28 cellular contexts compared by ENCODE assay signal in the genomic region with DNA sequence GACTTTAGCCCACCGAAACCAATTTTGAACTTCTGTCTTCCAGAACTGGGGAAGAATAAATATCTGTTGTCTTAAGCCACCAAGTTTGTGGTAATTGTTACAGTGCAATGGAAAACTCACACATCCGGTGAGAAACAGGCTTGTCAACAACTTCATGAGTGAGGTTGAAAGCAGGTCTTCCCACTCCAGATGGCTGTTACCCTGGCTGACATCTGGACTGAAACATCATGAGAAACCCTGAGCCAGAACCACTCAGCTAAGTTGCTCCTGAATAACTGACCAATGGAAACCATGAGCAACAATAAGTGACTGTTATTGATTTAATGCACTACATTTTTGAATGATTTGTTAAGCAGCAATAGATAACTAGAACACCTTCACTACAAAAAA. TPM values are rescaled to one million over a fixed set of nuclear protein-coding genes. Genes with fewer than 3 reads are reported as not detected.
DNase-seq lines count a peak whose midpoint lies in the region; ATAC-seq, FAIRE-seq and TF ChIP-seq lines count a peak whose summit lies in the region.
"Had no signal": no experiment of that assay in that cellular context is flagged by ENCODE, and none has a peak within 500 bp of the region (broad histone marks: within the 10 kb centered on the region; RNA-seq: fewer than 3 reads in every experiment).

No MANE protein-coding gene starts in this region.

- no peaks in the 10 kb centered on the region for H3K9me3 Mint-ChIP-seq in activated CD4-positive, alpha-beta memory T cell treated with anti-CD3 and anti-CD28 coated beads, Interleukin-2, amount 10 ng/mL, durations not matched to agents 7 days and 5 days
- H3K9me3 Mint-ChIP-seq in activated CD4-positive, alpha-beta memory T cell treated with anti-CD3 and anti-CD28 coated beads for 36 hours = no peaks in the 10 kb centered on the region
- H3K9me3 Mint-ChIP-seq: activated naive CD8-positive, alpha-beta T cell treated with anti-CD3 and anti-CD28 coated beads for 36 hours; immature natural killer cell had no signal

- peaks cover 25% of the 10 kb centered on the region for H3K4me1 Mint-ChIP-seq in activated CD4-positive, alpha-beta memory T cell treated with anti-CD3 and anti-CD28 coated beads, Interleukin-2, amount 10 ng/mL, durations not matched to agents 7 days and 5 days
- peaks cover 21% of the 10 kb centered on the region for H3K4me1 Mint-ChIP-seq in activated CD4-positive, alpha-beta memory T cell treated with anti-CD3 and anti-CD28 coated beads for 36 hours (ENCODE audit: low read depth)
- H3K4me1 Mint-ChIP-seq: activated naive CD8-positive, alpha-beta T cell treated with anti-CD3 and anti-CD28 coated beads for 36 hours had no signal

- no peak overlapping the region for H3K4me3 ChIP-seq in bronchial epithelial cell (ENCODE audit: low read depth, low read length)
- no peak overlapping the region for H3K4me3 ChIP-seq in heart right ventricle
- H3K4me3 ChIP-seq in lower leg skin (ENCODE audit: low read depth, poor library complexity, severe bottlenecking) = no peak overlapping the region
- H3K4me3 ChIP-seq: ascending aorta, lung, right lobe of liver, tibial nerve had no signal

- TF ChIP-seq CTCF in bronchial epithelial cell (IDR thresholded peaks at IDR 0.05; ENCODE audit: insufficient read depth, low read length, severe bottlenecking) = no peak
- TF ChIP-seq CTCF in heart right ventricle (IDR thresholded peaks at IDR 0.05) = no peak
- TF ChIP-seq CTCF in lower leg skin (IDR thresholded peaks at IDR 0.05) = no peak

- FAIRE-seq in bronchial epithelial cell (lab: Jason Lieb, UNC) = peak; percentile 64
- FAIRE-seq: A204.1, GM12891, H54, HTR-8/SVneo had no signal

- H3K27ac ChIP-seq in heart right ventricle = peak overlapping the region; percentile 13 to 78 (median 64)
- H3K27ac ChIP-seq: ascending aorta, KMS-11, right lobe of liver, tibial nerve had no signal

- intact Hi-C loops in activated CD4-positive, alpha-beta memory T cell treated with anti-CD3 and anti-CD28 coated beads for 36 hours (cut with micrococcal nuclease) = no loop called here
- intact Hi-C loops in heart right ventricle (cut with DNase I) = no loop called here
- intact Hi-C loops in lower leg skin (cut with DNase I; ENCODE audit: low total_unique reads) = no loop called here

- no peaks in the 10 kb centered on the region for H3K36me3 ChIP-seq in bronchial epithelial cell (ENCODE audit: control insufficient read depth, insufficient read depth, low read length)
- H3K36me3 ChIP-seq in heart right ventricle = no peaks in the 10 kb centered on the region
- H3K36me3 ChIP-seq: ascending aorta, BE2C, right lobe of liver, tibial nerve had no signal

- peaks cover 0 to 14% (median 5%) of the 10 kb centered on the region in 11 donors for H3K9me3 ChIP-seq in heart right ventricle
- H3K9me3 ChIP-seq: ascending aorta, BE2C, right lobe of liver, SK-N-SH had no signal

- POLR2A ChIA-PET in activated CD4-positive, alpha-beta memory T cell treated with anti-CD3 and anti-CD28 coated beads, Interleukin-2, amount 10 ng/mL, durations not matched to agents 7 days and 5 days (lab: Charles Lee) = interaction anchor here (1.2 kb wide), 1 partner anchor 119 kb away, joined by 3 read pairs; no protein-coding TSS in a partner anchor
- POLR2A ChIA-PET in activated CD4-positive, alpha-beta memory T cell treated with anti-CD3 and anti-CD28 coated beads for 36 hours (lab: Charles Lee) = no interaction called here

- no peak overlapping the region for H3K4me3 Mint-ChIP-seq in activated CD4-positive, alpha-beta memory T cell treated with anti-CD3 and anti-CD28 coated beads, Interleukin-2, amount 10 ng/mL, durations not matched to agents 7 days and 5 days
- H3K4me3 Mint-ChIP-seq in activated CD4-positive, alpha-beta memory T cell treated with anti-CD3 and anti-CD28 coated beads for 36 hours = no peak overlapping the region
- H3K4me3 Mint-ChIP-seq: activated CD4-positive, alpha-beta T cell treated with anti-CD3 and anti-CD28 coated beads, Interleukin-2, amount 10 ng/mL, durations not matched to agents 24 days and 14 days; activated naive CD8-positive, alpha-beta T cell treated with anti-CD3 and anti-CD28 coated beads for 36 hours; neural crest cell; T-helper 17 cell had no signal

- peaks cover 1% of the 10 kb centered on the region for H3K27me3 Mint-ChIP-seq in activated CD4-positive, alpha-beta memory T cell treated with anti-CD3 and anti-CD28 coated beads, Interleukin-2, amount 10 ng/mL, durations not matched to agents 7 days and 5 days
- H3K27me3 Mint-ChIP-seq in activated CD4-positive, alpha-beta memory T cell treated with anti-CD3 and anti-CD28 coated beads for 36 hours = no peaks in the 10 kb centered on the region
- H3K27me3 Mint-ChIP-seq: activated naive CD8-positive, alpha-beta T cell treated with anti-CD3 and anti-CD28 coated beads for 36 hours; T-helper 17 cell had no signal

- no peaks in the 10 kb centered on the region for H3K36me3 Mint-ChIP-seq in activated CD4-positive, alpha-beta memory T cell treated with anti-CD3 and anti-CD28 coated beads, Interleukin-2, amount 10 ng/mL, durations not matched to agents 7 days and 5 days (ENCODE audit: low read depth)
- H3K36me3 Mint-ChIP-seq in activated CD4-positive, alpha-beta memory T cell treated with anti-CD3 and anti-CD28 coated beads for 36 hours = no peaks in the 10 kb centered on the region
- H3K36me3 Mint-ChIP-seq: activated naive CD8-positive, alpha-beta T cell treated with anti-CD3 and anti-CD28 coated beads for 36 hours; immature natural killer cell had no signal

- H3K27ac Mint-ChIP-seq in activated CD4-positive, alpha-beta memory T cell treated with anti-CD3 and anti-CD28 coated beads, Interleukin-2, amount 10 ng/mL, durations not matched to agents 7 days and 5 days = peak overlapping the region; percentile 12
- no peak overlapping the region for H3K27ac Mint-ChIP-seq in activated CD4-positive, alpha-beta memory T cell treated with anti-CD3 and anti-CD28 coated beads for 36 hours
- H3K27ac Mint-ChIP-seq: activated CD4-positive, alpha-beta T cell treated with anti-CD3 and anti-CD28 coated beads, Interleukin-2, amount 10 ng/mL, durations not matched to agents 24 days and 14 days; activated naive CD8-positive, alpha-beta T cell treated with anti-CD3 and anti-CD28 coated beads for 36 hours had no signal

- CTCF ChIA-PET in activated CD4-positive, alpha-beta memory T cell treated with anti-CD3 and anti-CD28 coated beads, Interleukin-2, amount 10 ng/mL, durations not matched to agents 7 days and 5 days (lab: Charles Lee) = interaction anchor here (1.1 to 1.3 kb wide), 3 partner anchors 15 to 110 kb away, joined by 3 read pairs; no protein-coding TSS in a partner anchor
- CTCF ChIA-PET in activated CD4-positive, alpha-beta memory T cell treated with anti-CD3 and anti-CD28 coated beads for 36 hours (lab: Charles Lee) = interaction anchor here (1.1 to 2.3 kb wide), 4 partner anchors 13 to 28 kb away, joined by 3 to 9 read pairs (median 6); no protein-coding TSS in a partner anchor

- no peak for DNase-seq in activated CD4-positive, alpha-beta memory T cell treated with anti-CD3 and anti-CD28 coated beads, Interleukin-2, amount 10 ng/mL, durations not matched to agents 7 days and 5 days
- no peak for DNase-seq in activated CD4-positive, alpha-beta memory T cell treated with anti-CD3 and anti-CD28 coated beads for 36 hours
- DNase-seq in bronchial epithelial cell (ENCODE audit: low read depth) (no peak), heart right ventricle (no peak), NCI-H128 (lab: John Stamatoyannopoulos, UW; ENCODE audit: unreplicated experiment) (no peak), lower leg skin (ENCODE audit: low spot score in 2 of 2) (no peak), NCI-H345 treated with DMSO at 0.1 percent for 48 hours (lab: John Stamatoyannopoulos, UW; ENCODE audit: unreplicated experiment) (no peak)
- DNase-seq: activated CD4-positive, alpha-beta T cell treated with anti-CD3 and anti-CD28 coated beads, Interleukin-2, amount 10 ng/mL, durations not matched to agents 24 days and 14 days; activated naive CD8-positive, alpha-beta T cell treated with anti-CD3 and anti-CD28 coated beads for 36 hours; BE2C; cerebellar nuclear complex; hippocampal formation; immature natural killer cell; NCI-H146; NCI-H510A; right lobe of liver; SK-N-SH; T-helper 17 cell had no signal

- H3K4me1 ChIP-seq in heart right ventricle = peaks cover 0 to 16% (median 9%) of the 10 kb centered on the region in 9 donors
- H3K4me1 ChIP-seq: ascending aorta, BE2C, right lobe of liver, tibial nerve had no signal

- 44 to 62% methylated on average over 2 of the region's 2 CpGs for WGBS in heart right ventricle, 2 donors
- 50 to 60% methylated on average over 2 of the region's 2 CpGs for WGBS in lower leg skin, 2 donors

- no peak for TF ChIP-seq POLR2A in lower leg skin (IDR thresholded peaks at IDR 0.05)

- H3K27me3 ChIP-seq in bronchial epithelial cell (ENCODE audit: control insufficient read depth, insufficient read depth, low read length) (no peaks in the 10 kb centered on the region), heart right ventricle (no peaks in the 10 kb centered on the region)
- H3K27me3 ChIP-seq: ascending aorta, BE2C, right lobe of liver, tibial nerve had no signal

- peak in 6 of 8 donors; percentile 48 to 67 (median 57) for ATAC-seq in heart right ventricle
- ATAC-seq in activated CD4-positive, CD25-positive, alpha-beta regulatory T cell treated with anti-CD3 and anti-CD28 coated beads, Interleukin-2, amount 50 U/mL, for 24 hours = no peak
- ATAC-seq: right lobe of liver, T-helper 17 cell had no signal

RNA-seq across cellular contexts. Expression of a gene that starts 10.3 kb away (rescaled TPM):
- total RNA-seq in activated CD4-positive, alpha-beta memory T cell treated with anti-CD3 and anti-CD28 coated beads, Interleukin-2, amount 10 ng/mL, durations not matched to agents 7 days and 5 days = not detected
- under 1 TPM in 1 of 2 experiments, not detected in 1; 0.26 TPM for total RNA-seq in activated CD4-positive, alpha-beta memory T cell treated with anti-CD3 and anti-CD28 coated beads for 36 hours
- total RNA-seq in bronchial epithelial cell (not detected in 2 replicates), heart right ventricle (under 1 TPM in 2 of 10 donors, not detected in 8; 0.22 to 0.30 TPM), lower leg skin (100 to 1,000 TPM in 1 of 4 donors, 10 to 100 TPM in 3; 75.9 to 131 (median 92.8) TPM)
- under 1 TPM; 0.59 to 0.65 TPM for polyA plus RNA-seq in heart right ventricle
- total RNA-seq: activated CD4-positive, alpha-beta T cell treated with anti-CD3 and anti-CD28 coated beads, Interleukin-2, amount 10 ng/mL, durations not matched to agents 24 days and 14 days; ascending aorta; right lobe of liver had no signal

RNA-seq across cellular contexts. Expression of a gene that starts 40.3 kb away (rescaled TPM):
- total RNA-seq in activated CD4-positive, alpha-beta memory T cell treated with anti-CD3 and anti-CD28 coated beads, Interleukin-2, amount 10 ng/mL, durations not matched to agents 7 days and 5 days = 10 to 100 TPM; 27.7 to 30.9 TPM
- total RNA-seq in activated CD4-positive, alpha-beta memory T cell treated with anti-CD3 and anti-CD28 coated beads for 36 hours = 10 to 100 TPM; 36.3 to 39.6 TPM
- total RNA-seq in bronchial epithelial cell (11.1 and 26.5 TPM in 2 replicates), heart right ventricle (100 to 1,000 TPM in 8 of 10 donors, 10 to 100 TPM in 2; 78.9 to 210 (median 150) TPM), lower leg skin (10 to 100 TPM; 36.9 to 66.8 (median 48.6) TPM)
- polyA plus RNA-seq in heart right ventricle = 100 to 1,000 TPM in 1 of 2 donors, 10 to 100 TPM in 1; 40.0 to 226 TPM
- total RNA-seq: neural crest cell had no signal

Comparison
In these comparisons a context has a peak if more than half of its experiments do, and no peak if none do; other contexts are left out.
1. ATAC-seq: peak in heart right ventricle (6 of 8); none in activated CD4-positive, CD25-positive, alpha-beta regulatory T cell treated with anti-CD3 and anti-CD28 coated beads, Interleukin-2, amount 50 U/mL, for 24 hours (0 of 2).
2. RNA of a gene that starts 10.3 kb away (total RNA-seq): 75.9 to 131 TPM in lower leg skin; 0.26 TPM in activated CD4-positive, alpha-beta memory T cell treated with anti-CD3 and anti-CD28 coated beads for 36 hours, not detected in activated CD4-positive, alpha-beta memory T cell treated with anti-CD3 and anti-CD28 coated beads, Interleukin-2, amount 10 ng/mL, durations not matched to agents 7 days and 5 days, 0.22 to 0.30 TPM in heart right ventricle and not detected in bronchial epithelial cell; every median in the first group is over 10 times any median in the second.